ENCODE assay signal across 7 cellular contexts in genomic region chr10:79447249-79447648, GRCh38. TPM values are rescaled to one million over a fixed set of nuclear protein-coding genes. Genes with fewer than 3 reads are reported as not detected.
DNase-seq lines count a peak whose midpoint lies in the region; ATAC-seq and TF ChIP-seq lines count a peak whose summit lies in the region.
"Not testable (repeated sequence)": the region's sequence is repeated elsewhere in the genome, so short reads cannot be mapped to it uniquely, and the experiment has no call there.

No MANE protein-coding gene starts in this region.

- not testable (repeated sequence) for H3K9ac ChIP-seq in neural progenitor cell

- not testable (repeated sequence) for H3K4me3 ChIP-seq in CD8-positive, alpha-beta T cell (ENCODE audit: low read depth, low read length)
- H3K4me3 ChIP-seq in neural progenitor cell: peak overlapping the region; percentile 86

- not testable (repeated sequence) for H3K36me3 ChIP-seq in CD8-positive, alpha-beta T cell (ENCODE audit: insufficient read depth, low read length); neural progenitor cell

- H3K4me1 Mint-ChIP-seq in CD8-positive, alpha-beta T cell (ENCODE audit: low read depth): peaks cover 24% of the 10 kb centered on the region
- H3K4me1 Mint-ChIP-seq in T-cell (peaks cover 24 to 30% (median 27%) of the 10 kb centered on the region in 3 donors), neural progenitor cell (peaks cover 42% of the 10 kb centered on the region)
- peaks cover 19% of the 10 kb centered on the region for H3K4me1 Mint-ChIP-seq in activated T-helper 17 cell treated with anti-CD3 and anti-CD28 coated beads, Interleukin-2, amount 50 U/mL, for 72 hours
- H3K4me1 Mint-ChIP-seq in effector memory CD8-positive, alpha-beta T cell (ENCODE audit: low read depth in 2 of 2): peaks cover 20 to 23% of the 10 kb centered on the region in 2 donors
- peaks cover 33% of the 10 kb centered on the region for H3K4me1 Mint-ChIP-seq in stimulated activated effector memory CD8-positive, alpha-beta T cell treated with anti-CD3 and anti-CD28 coated beads, Interleukin-12 subunit alpha, Interleukin-12 subunit beta, amount 100 ng/mL, for 72 hours

- H3K27me3 Mint-ChIP-seq in CD8-positive, alpha-beta T cell (ENCODE audit: low read depth); T-cell; activated T-helper 17 cell treated with anti-CD3 and anti-CD28 coated beads, Interleukin-2, amount 50 U/mL, for 72 hours; effector memory CD8-positive, alpha-beta T cell: not testable (repeated sequence)
- H3K27me3 Mint-ChIP-seq in neural progenitor cell (ENCODE audit: insufficient read depth, low read depth): peaks cover 21% of the 10 kb centered on the region

- peak overlapping the region; percentile 84 for H3K4me2 ChIP-seq in neural progenitor cell

- H4K20me1 ChIP-seq in neural progenitor cell (ENCODE audit: low read depth): peaks cover 14% of the 10 kb centered on the region

- not testable (repeated sequence) for H3K9me3 ChIP-seq in CD8-positive, alpha-beta T cell (ENCODE audit: low read length); neural progenitor cell (ENCODE audit: low read depth)

- not testable (repeated sequence) for H3K9me3 Mint-ChIP-seq in CD8-positive, alpha-beta T cell; T-cell; activated T-helper 17 cell treated with anti-CD3 and anti-CD28 coated beads, Interleukin-2, amount 50 U/mL, for 72 hours; effector memory CD8-positive, alpha-beta T cell; neural progenitor cell; stimulated activated effector memory CD8-positive, alpha-beta T cell treated with anti-CD3 and anti-CD28 coated beads, Interleukin-12 subunit alpha, Interleukin-12 subunit beta, amount 100 ng/mL, for 72 hours

- H3F3A ChIP-seq in neural progenitor cell (ENCODE audit: low read depth): peaks cover 16% of the 10 kb centered on the region

- H3K4me1 ChIP-seq in CD8-positive, alpha-beta T cell (ENCODE audit: insufficient read depth, low read length): peaks cover 24% of the 10 kb centered on the region
- H3K4me1 ChIP-seq in neural progenitor cell: peaks cover 27% of the 10 kb centered on the region

- H3K27ac ChIP-seq in CD8-positive, alpha-beta T cell (ENCODE audit: low read depth, low read length); neural progenitor cell: not testable (repeated sequence)

- TF ChIP-seq CTCF in CD8-positive, alpha-beta T cell (IDR thresholded peaks at IDR 0.05); neural progenitor cell (IDR thresholded peaks at IDR 0.05): not testable (repeated sequence)

- H3K4me3 Mint-ChIP-seq in CD8-positive, alpha-beta T cell: peak overlapping the region; percentile 81
- peak overlapping the region; percentile 34 to 83 (median 74) for H3K4me3 Mint-ChIP-seq in T-cell
- peak overlapping the region; percentile 38 for H3K4me3 Mint-ChIP-seq in activated T-helper 17 cell treated with anti-CD3 and anti-CD28 coated beads, Interleukin-2, amount 50 U/mL, for 72 hours
- peak overlapping the region; percentile 52 to 74 for H3K4me3 Mint-ChIP-seq in effector memory CD8-positive, alpha-beta T cell
- peak overlapping the region; percentile 82 for H3K4me3 Mint-ChIP-seq in neural progenitor cell
- peak overlapping the region; percentile 64 for H3K4me3 Mint-ChIP-seq in stimulated activated effector memory CD8-positive, alpha-beta T cell treated with anti-CD3 and anti-CD28 coated beads, Interleukin-12 subunit alpha, Interleukin-12 subunit beta, amount 100 ng/mL, for 72 hours

- not testable (repeated sequence) for H3K36me3 Mint-ChIP-seq in CD8-positive, alpha-beta T cell; T-cell; activated T-helper 17 cell treated with anti-CD3 and anti-CD28 coated beads, Interleukin-2, amount 50 U/mL, for 72 hours (ENCODE audit: low read depth); neural progenitor cell; stimulated activated effector memory CD8-positive, alpha-beta T cell treated with anti-CD3 and anti-CD28 coated beads, Interleukin-12 subunit alpha, Interleukin-12 subunit beta, amount 100 ng/mL, for 72 hours
- peaks cover 17% of the 10 kb centered on the region for H3K36me3 Mint-ChIP-seq in effector memory CD8-positive, alpha-beta T cell (ENCODE audit: insufficient read depth)

- H3K79me2 ChIP-seq in neural progenitor cell (ENCODE audit: low read depth): not testable (repeated sequence)

- not testable (repeated sequence) for H3K27me3 ChIP-seq in CD8-positive, alpha-beta T cell (ENCODE audit: insufficient read depth, low read length)
- peaks cover 35% of the 10 kb centered on the region for H3K27me3 ChIP-seq in neural progenitor cell

- POLR2A ChIA-PET in CD8-positive, alpha-beta T cell (lab: Charles Lee); T-cell (lab: Charles Lee): not testable (repeated sequence)

- intact Hi-C loops in CD8-positive, alpha-beta T cell (cut with DNase I, micrococcal nuclease): loop anchor here (5.0 to 10.0 kb wide), 6 partner anchors 162 to 758 kb away; partner anchors contain the start of genes ANXA11 (in 2 of the 2), TMEM254 (in 1 of the 2) and ZMIZ1 (in 1 of the 2)

- CTCF ChIA-PET in CD8-positive, alpha-beta T cell (lab: Charles Lee): not testable (repeated sequence)
- CTCF ChIA-PET in T-cell (lab: Charles Lee): interaction anchor here in 1 of 2 donors (0.6 kb wide), 1 partner anchor 250 kb away, joined by 4 read pairs; no protein-coding TSS in a partner anchor

- not testable (repeated sequence) for DNase-seq in CD8-positive, alpha-beta T cell; T-cell; effector memory CD8-positive, alpha-beta T cell; neural progenitor cell (ENCODE audit: low spot score); stimulated activated effector memory CD8-positive, alpha-beta T cell treated with anti-CD3 and anti-CD28 coated beads, Interleukin-12 subunit alpha, Interleukin-12 subunit beta, amount 100 ng/mL, for 72 hours (ENCODE audit: low spot score in 2 of 2)
- peak; percentile 70 for DNase-seq in kidney tubule cell (ENCODE audit: low spot score)

- H3K27ac Mint-ChIP-seq in CD8-positive, alpha-beta T cell: peak overlapping the region; percentile 43
- H3K27ac Mint-ChIP-seq in T-cell (peak overlapping the region; percentile 32 to 53), neural progenitor cell (peak overlapping the region; percentile 12)
- not testable (repeated sequence) for H3K27ac Mint-ChIP-seq in activated T-helper 17 cell treated with anti-CD3 and anti-CD28 coated beads, Interleukin-2, amount 50 U/mL, for 72 hours; stimulated activated effector memory CD8-positive, alpha-beta T cell treated with anti-CD3 and anti-CD28 coated beads, Interleukin-12 subunit alpha, Interleukin-12 subunit beta, amount 100 ng/mL, for 72 hours
- peak overlapping the region; percentile 69 to 78 for H3K27ac Mint-ChIP-seq in effector memory CD8-positive, alpha-beta T cell

- not testable (repeated sequence) for ATAC-seq in CD8-positive, alpha-beta T cell; T-cell (replicated peaks in 1 of 4); activated T-helper 17 cell treated with anti-CD3 and anti-CD28 coated beads, Interleukin-2, amount 50 U/mL, for 72 hours (replicated peaks); effector memory CD8-positive, alpha-beta T cell (replicated peaks); stimulated activated effector memory CD8-positive, alpha-beta T cell treated with anti-CD3 and anti-CD28 coated beads, Interleukin-12 subunit alpha, Interleukin-12 subunit beta, amount 100 ng/mL, for 72 hours

- not testable (repeated sequence) for H2AFZ ChIP-seq in neural progenitor cell (replicated peaks)

RNA-seq across cellular contexts. Expression of gene ZCCHC24, which starts 1.8 kb away (rescaled TPM):
- 1 to 10 TPM; 1.1 to 1.9 TPM for total RNA-seq in CD8-positive, alpha-beta T cell
- total RNA-seq in T-cell (1 to 10 TPM in 4 of 5 donors, under 1 TPM in 1; 0.60 to 2.4 (median 1.9) TPM), neural progenitor cell (ENCODE audit: low replicate concordance) (5.9 and 10.7 TPM in 2 replicates)
- 1 to 10 TPM; 1.3 to 2.6 TPM for total RNA-seq in activated T-helper 17 cell treated with anti-CD3 and anti-CD28 coated beads, Interleukin-2, amount 50 U/mL, for 72 hours
